Comparison of ENCODE assay signal across 20 cellular contexts in genomic region chr3:156246939-156247725, GRCh38.
A peak's percentile ranks its signal among the peaks of the same experiment; 100 is the strongest.
DNase-seq lines count a peak whose midpoint lies in the region; ATAC-seq and TF ChIP-seq lines count a peak whose summit lies in the region.
"Had no signal": no experiment of that assay in that cellular context is flagged by ENCODE, and none has a peak within 500 bp of the region (broad histone marks: within the 10 kb centered on the region; RNA-seq: fewer than 3 reads in every experiment).

No MANE protein-coding gene starts in this region.

- H3K36me3 ChIP-seq in mesendoderm (ENCODE audit: control insufficient read depth, insufficient read depth, low read length), result no peaks in the 10 kb centered on the region
- H3K36me3 ChIP-seq: stomach had no signal

- no peak overlapping the region for H3K27ac ChIP-seq in mesendoderm (ENCODE audit: low read depth, low read length)
- H3K27ac ChIP-seq: stomach had no signal

- H3K18ac ChIP-seq in mesendoderm (ENCODE audit: low read length), result no peak overlapping the region

- in situ Hi-C loops in Caki2 (cut with HindIII; ENCODE audit: low pct_unique_long_range_greater_than_20kb, low sequenced_read_pairs), result no loop called here

- no peak overlapping the region for H2BK5ac ChIP-seq in mesendoderm (ENCODE audit: low read length)

- H2BK120ac ChIP-seq in mesendoderm (ENCODE audit: low read depth, low read length), result no peak overlapping the region

- no peak overlapping the region for H3K27ac Mint-ChIP-seq in activated T-helper 17 cell treated with anti-CD3 and anti-CD28 coated beads, Interleukin-2, amount 50 U/mL, for 72 hours
- H3K27ac Mint-ChIP-seq: activated naive CD4-positive, alpha-beta T cell treated with anti-CD3 and anti-CD28 coated beads, Interleukin-2, amount 50 U/mL, for 24 hours; IgD-negative memory B cell; type B pancreatic cell had no signal

- no peak overlapping the region for H3K23ac ChIP-seq in mesendoderm (ENCODE audit: low read length)

- TF ChIP-seq CTCF in fibroblast of the aortic adventitia (IDR thresholded peaks at IDR 0.05; ENCODE audit: insufficient read depth, low read length) (no peak), omental fat pad (IDR thresholded peaks at IDR 0.05) (no peak)

- no peak overlapping the region for H3K56ac ChIP-seq in mesendoderm (ENCODE audit: low read length)

- no peaks in the 10 kb centered on the region for H3K79me2 ChIP-seq in mesendoderm (ENCODE audit: control insufficient read depth, insufficient read depth, low read length)

- no peaks in the 10 kb centered on the region for H3K27me3 ChIP-seq in mesendoderm (ENCODE audit: insufficient read depth, low read length, poor library complexity)
- H3K27me3 ChIP-seq: stomach had no signal

- H3K79me1 ChIP-seq in mesendoderm (ENCODE audit: low read length), result no peaks in the 10 kb centered on the region

- no peak overlapping the region for H3K4me3 ChIP-seq in fibroblast of the aortic adventitia (ENCODE audit: low read depth, low read length)
- H3K4me3 ChIP-seq in mesendoderm (ENCODE audit: low read length), result no peak overlapping the region
- H3K4me3 ChIP-seq: stomach had no signal

- peak; percentile 64 for ATAC-seq in omental fat pad (ENCODE audit: low FRiP score)
- no peak for ATAC-seq in HG02623 (IDR thresholded peaks at IDR 0.05; ENCODE audit: unreplicated experiment)
- ATAC-seq in activated T-helper 17 cell treated with anti-CD3 and anti-CD28 coated beads, Interleukin-2, amount 50 U/mL, for 72 hours (replicated peaks), result no peak
- ATAC-seq: HCT116, Right ventricle myocardium inferior, sciatic nerve had no signal

- H3K9me3 Mint-ChIP-seq in activated T-helper 17 cell treated with anti-CD3 and anti-CD28 coated beads, Interleukin-2, amount 50 U/mL, for 72 hours, result no peaks in the 10 kb centered on the region
- H3K9me3 Mint-ChIP-seq: activated naive CD4-positive, alpha-beta T cell treated with anti-CD3 and anti-CD28 coated beads, Interleukin-2, amount 50 U/mL, for 24 hours; IgD-negative memory B cell; type B pancreatic cell had no signal

- no CpG with 5 or more reads among the region's 5 CpGs for WGBS in mesendoderm (ENCODE audit: extremely low coverage, insufficient coverage, low lambda C conversion rate)

- no peak overlapping the region for H4K5ac ChIP-seq in mesendoderm (ENCODE audit: low read length)

- no peak overlapping the region for H3K4me2 ChIP-seq in mesendoderm (ENCODE audit: low read length)

- H3K4me3 Mint-ChIP-seq in activated T-helper 17 cell treated with anti-CD3 and anti-CD28 coated beads, Interleukin-2, amount 50 U/mL, for 72 hours, result no peak overlapping the region
- H3K4me3 Mint-ChIP-seq: activated naive CD4-positive, alpha-beta T cell treated with anti-CD3 and anti-CD28 coated beads, Interleukin-2, amount 50 U/mL, for 24 hours; IgD-negative memory B cell; type B pancreatic cell had no signal

- H3K4me1 Mint-ChIP-seq in activated T-helper 17 cell treated with anti-CD3 and anti-CD28 coated beads, Interleukin-2, amount 50 U/mL, for 72 hours, result no peaks in the 10 kb centered on the region
- H3K4me1 Mint-ChIP-seq: activated naive CD4-positive, alpha-beta T cell treated with anti-CD3 and anti-CD28 coated beads, Interleukin-2, amount 50 U/mL, for 24 hours; IgD-negative memory B cell had no signal

- H3K4me1 ChIP-seq in mesendoderm (ENCODE audit: control insufficient read depth, low read depth, low read length), result no peaks in the 10 kb centered on the region
- H3K4me1 ChIP-seq: stomach had no signal

- peaks cover 22% of the 10 kb centered on the region for H3K27me3 Mint-ChIP-seq in activated T-helper 17 cell treated with anti-CD3 and anti-CD28 coated beads, Interleukin-2, amount 50 U/mL, for 72 hours

- H3K36me3 Mint-ChIP-seq in activated T-helper 17 cell treated with anti-CD3 and anti-CD28 coated beads, Interleukin-2, amount 50 U/mL, for 72 hours (ENCODE audit: low read depth), result no peaks in the 10 kb centered on the region
- H3K36me3 Mint-ChIP-seq: activated naive CD4-positive, alpha-beta T cell treated with anti-CD3 and anti-CD28 coated beads, Interleukin-2, amount 50 U/mL, for 24 hours; IgD-negative memory B cell; type B pancreatic cell had no signal

- peak; percentile 19 for DNase-seq in Caki2 (ENCODE audit: low read depth)
- peak; percentile 39 for DNase-seq in RPMI7951 (ENCODE audit: low read depth)
- DNase-seq in fibroblast of the aortic adventitia (ENCODE audit: low read depth), result peak; percentile 34
- DNase-seq in omental fat pad (ENCODE audit: low spot score), result no peak
- DNase-seq in mesendoderm, result no peak
- no peak for DNase-seq in NCI-H510A treated with DMSO at 0.1 percent for 48 hours (lab: John Stamatoyannopoulos, UW)
- DNase-seq: central memory CD4-positive, alpha-beta T cell; NCI-H1417; NCI-H2081; NCI-H345; stimulated activated CD8-positive, alpha-beta memory T cell treated with anti-CD3 and anti-CD28 coated beads, Interleukin-4, amount 100 ng/mL, for 48 hours; stomach had no signal

- H4K8ac ChIP-seq in mesendoderm (ENCODE audit: low read depth, low read length), result no peak overlapping the region

- no peak overlapping the region for H2BK15ac ChIP-seq in mesendoderm (replicated peaks; ENCODE audit: low read depth)

- no peak overlapping the region for H2AK5ac ChIP-seq in mesendoderm (ENCODE audit: low read length)

- no peak overlapping the region for H3K4ac ChIP-seq in mesendoderm (ENCODE audit: low read depth, low read length)

- H3K9ac ChIP-seq in mesendoderm (ENCODE audit: low read length), result no peak overlapping the region

Comparison
In these comparisons a context has a peak if more than half of its experiments do, and no peak if none do; other contexts are left out.
1. DNase-seq: peak in Caki2 (single experiment), RPMI7951 (single experiment) and fibroblast of the aortic adventitia (single experiment); none in omental fat pad (single experiment), mesendoderm (single experiment) and NCI-H510A treated with DMSO at 0.1 percent for 48 hours (single experiment).